Comparison of ENCODE assay signal across 1 cellular context in genomic region chr2:156399950-156400703, GRCh38.
A peak's percentile ranks its signal among the peaks of the same experiment; 100 is the strongest.
TF ChIP-seq lines count a peak whose summit lies in the region.

No MANE protein-coding gene starts in this region.

TF ChIP-seq in HepG2, 621 proteins besides CTCF, POLR2A, EP300 and RAD21 (continued from another document and continues in another):
- TF ChIP-seq KDM2A (CRISPR knock-in tag; IDR thresholded peaks at IDR 0.05; ENCODE audit: borderline replicate concordance, low read depth) (peak; percentile 41; the same call in 1 of the 2 replicates), DRAP1 (CRISPR knock-in tag; IDR thresholded peaks at IDR 0.05) (no peak), ZBTB25 (CRISPR knock-in tag; IDR thresholded peaks at IDR 0.05) (no peak), ZBTB43 (CRISPR knock-in tag; conservative IDR thresholded peaks at IDR 0.05) (peak; percentile 53; the same call in 1 of the 2 replicates), CENPX (CRISPR knock-in tag; IDR thresholded peaks at IDR 0.05) (no peak), HOXA3 (CRISPR knock-in tag; IDR thresholded peaks at IDR 0.05) (no peak), HOXA7 (CRISPR knock-in tag; IDR thresholded peaks at IDR 0.05) (no peak), ZBTB21 (CRISPR knock-in tag; IDR thresholded peaks at IDR 0.05) (no peak), MXD4 (CRISPR knock-in tag; IDR thresholded peaks at IDR 0.05) (no peak; the same call in 1 of the 2 replicates), HES4 (CRISPR knock-in tag; IDR thresholded peaks at IDR 0.05; ENCODE audit: borderline replicate concordance) (no peak), TRIM24 (CRISPR knock-in tag; IDR thresholded peaks at IDR 0.05) (no peak), ZNF75D (CRISPR knock-in tag; IDR thresholded peaks at IDR 0.05; ENCODE audit: borderline replicate concordance) (no peak), USF2 (IDR thresholded peaks at IDR 0.05; ENCODE audit: low read depth, low read length) (no peak), USF2 (CRISPR knock-in tag; IDR thresholded peaks at IDR 0.05; ENCODE audit: borderline replicate concordance) (no peak), RNF2 (conservative IDR thresholded peaks at IDR 0.05; ENCODE audit: low read depth) (peak; percentile 60; the same call in 1 of the 2 replicates), ZNF431 (CRISPR knock-in tag; IDR thresholded peaks at IDR 0.05; ENCODE audit: borderline replicate concordance, low read depth) (no peak), ZBTB4 (CRISPR knock-in tag; IDR thresholded peaks at IDR 0.05; ENCODE audit: borderline replicate concordance) (no peak), ZNF615 (CRISPR knock-in tag; IDR thresholded peaks at IDR 0.05; ENCODE audit: borderline replicate concordance) (no peak), SOX5 (CRISPR knock-in tag; IDR thresholded peaks at IDR 0.05; ENCODE audit: borderline replicate concordance) (no peak), HMGXB4 (CRISPR knock-in tag; IDR thresholded peaks at IDR 0.05; ENCODE audit: borderline replicate concordance in 1 of 2, low read depth in 1 of 2) (no peak; a peak in 1 of 4 replicates), NFKBIZ (CRISPR knock-in tag; IDR thresholded peaks at IDR 0.05) (no peak), ZFY (CRISPR knock-in tag; IDR thresholded peaks at IDR 0.05) (peak; percentile 83), ZXDC (CRISPR knock-in tag; IDR thresholded peaks at IDR 0.05) (0 out of 2 replicates have a peak, but pooled peaks have one; percentile 30), ZSCAN25 (CRISPR knock-in tag; IDR thresholded peaks at IDR 0.05) (no peak), FOXK1 (CRISPR knock-in tag; IDR thresholded peaks at IDR 0.05; ENCODE audit: borderline replicate concordance, low read depth) (no peak), LRRFIP1 (CRISPR knock-in tag; conservative IDR thresholded peaks at IDR 0.05) (no peak), SKIL (CRISPR knock-in tag; IDR thresholded peaks at IDR 0.05; ENCODE audit: borderline replicate concordance) (no peak), CSRNP1 (CRISPR knock-in tag; IDR thresholded peaks at IDR 0.05) (peak; percentile 78; the same call in 1 of the 2 replicates), BHLHE40 (IDR thresholded peaks at IDR 0.05; ENCODE audit: low read length) (no peak), KMT2A (CRISPR knock-in tag; IDR thresholded peaks at IDR 0.05) (0 out of 2 replicates have a peak, but pooled peaks have one; percentile 37)
